In genomic region chr17:12409082-12409481, GRCh38 we compare ENCODE assay signal across 17 cellular contexts.
DNase-seq lines count a peak whose midpoint lies in the region; ATAC-seq and TF ChIP-seq lines count a peak whose summit lies in the region.
"Had no signal": no experiment of that assay in that cellular context is flagged by ENCODE, and none has a peak within 500 bp of the region (broad histone marks: within the 10 kb centered on the region; RNA-seq: fewer than 3 reads in every experiment).

No MANE protein-coding gene starts in this region.

- H2BK15ac ChIP-seq in mesenchymal stem cell (ENCODE audit: low read depth, poor library complexity, severe bottlenecking), result no peak overlapping the region

- H3K36me3 ChIP-seq in mesenchymal stem cell (ENCODE audit: control insufficient read depth in 1 of 2, insufficient read depth in 2 of 2, low read depth in 1 of 2, low read length in 2 of 2) (no peaks in the 10 kb centered on the region), smooth muscle cell (ENCODE audit: low read depth) (no peaks in the 10 kb centered on the region), spleen (no peaks in the 10 kb centered on the region)
- H3K36me3 ChIP-seq: BLaER1 treated with 17β-estradiol and CSF1 and Interleukin-3, amounts not matched to agents 10 nM and 100 nM had no signal

- H3K9me3 ChIP-seq in mesenchymal stem cell (ENCODE audit: control insufficient read depth, low read length) (no peaks in the 10 kb centered on the region), smooth muscle cell (replicated peaks; ENCODE audit: low read depth) (no peaks in the 10 kb centered on the region), spleen (no peaks in the 10 kb centered on the region)
- H3K9me3 ChIP-seq: BLaER1 treated with 17β-estradiol and CSF1 and Interleukin-3, amounts not matched to agents 10 nM and 100 nM had no signal

- no peak overlapping the region for H2BK12ac ChIP-seq in mesenchymal stem cell (ENCODE audit: low read length in 2 of 2)

- no peak for TF ChIP-seq POLR2A in spleen (IDR thresholded peaks at IDR 0.05)

- H3K4ac ChIP-seq in mesenchymal stem cell (ENCODE audit: low read depth in 1 of 2, low read length in 2 of 2), result no peak overlapping the region

- ATAC-seq in HG02981 (IDR thresholded peaks at IDR 0.05; ENCODE audit: unreplicated experiment), result no peak
- ATAC-seq: CD8-positive, alpha-beta T cell; HepG2 had no signal

- TF ChIP-seq CTCF in smooth muscle cell (IDR thresholded peaks at IDR 0.05; ENCODE audit: borderline replicate concordance, insufficient read depth, poor library complexity, severe bottlenecking), result no peak
- no peak for TF ChIP-seq CTCF in spleen (IDR thresholded peaks at IDR 0.05 in 8 of 11, conservative IDR thresholded peaks at IDR 0.05 in 3 of 11)

- H3K79me1 ChIP-seq in mesenchymal stem cell (replicated peaks; ENCODE audit: low read length, poor library complexity, severe bottlenecking), result no peaks in the 10 kb centered on the region

- WGBS in mesenchymal stem cell, result 57% methylated on average over 3 of the region's 3 CpGs
- 17% methylated on average over 3 of the region's 3 CpGs for WGBS in smooth muscle cell (ENCODE audit: low lambda C conversion rate)
- WGBS in spleen, 5 donors, result 91 to 96% (median 94%) methylated on average over 3 of the region's 3 CpGs

- no peaks in the 10 kb centered on the region for H3K79me2 ChIP-seq in smooth muscle cell (ENCODE audit: low read depth)

- DNase-seq in ELF-1 (ENCODE audit: low read depth, low spot score), result peak; percentile 17
- peak; percentile 14 for DNase-seq in ecto neural progenitor cell (ENCODE audit: low spot score)
- DNase-seq in mesenchymal stem cell, result peak; percentile 67
- DNase-seq in smooth muscle cell (lab: John Stamatoyannopoulos, UW; ENCODE audit: unreplicated experiment), result no peak
- no peak for DNase-seq in stimulated activated naive CD4-positive, alpha-beta T cell (lab: John Stamatoyannopoulos, UW)
- DNase-seq in spleen, result no peak
- DNase-seq: 8988T; CD8-positive, alpha-beta T cell; COR-L47; DMS 273 treated with DMSO at 0.1 percent for 48 hours; DMS53; DND-41; EL; H9 had no signal

- no peaks in the 10 kb centered on the region for H3F3A ChIP-seq in smooth muscle cell (ENCODE audit: low read depth)

- H3K4me1 ChIP-seq in mesenchymal stem cell (ENCODE audit: control insufficient read depth, insufficient read depth, low read depth, low read length) (peaks cover 2% of the 10 kb centered on the region), smooth muscle cell (ENCODE audit: low read depth) (peaks cover 5% of the 10 kb centered on the region), spleen (no peaks in the 10 kb centered on the region)

- H3K4me2 ChIP-seq in mesenchymal stem cell (ENCODE audit: low read length, poor library complexity, severe bottlenecking), result no peak overlapping the region
- H3K4me2 ChIP-seq in smooth muscle cell, result no peak overlapping the region
- H3K4me2 ChIP-seq: BLaER1 treated with 17β-estradiol and CSF1 and Interleukin-3, amounts not matched to agents 10 nM and 100 nM had no signal

- H4K8ac ChIP-seq in mesenchymal stem cell (ENCODE audit: low read length), result no peak overlapping the region

- no peak overlapping the region for H3K18ac ChIP-seq in mesenchymal stem cell (ENCODE audit: low read depth in 1 of 2, low read length in 2 of 2)

- H2AFZ ChIP-seq in mesenchymal stem cell (ENCODE audit: low read depth, low read length), result no peak overlapping the region
- H2AFZ ChIP-seq in smooth muscle cell (ENCODE audit: low read depth), result peak overlapping the region; percentile 58

- H3K27ac ChIP-seq in mesenchymal stem cell (ENCODE audit: low read length, poor library complexity, severe bottlenecking) (no peak overlapping the region), smooth muscle cell (ENCODE audit: low read depth) (no peak overlapping the region), spleen (no peak overlapping the region)
- H3K27ac ChIP-seq: BLaER1 treated with 17β-estradiol and CSF1 and Interleukin-3, amounts not matched to agents 10 nM and 100 nM had no signal

- no peak overlapping the region for H3K4me3 ChIP-seq in mesenchymal stem cell (ENCODE audit: insufficient read depth in 1 of 2, low read depth in 1 of 2, low read length in 2 of 2)
- H3K4me3 ChIP-seq in smooth muscle cell, result no peak overlapping the region
- no peak overlapping the region for H3K4me3 ChIP-seq in spleen
- H3K4me3 ChIP-seq: BLaER1 treated with 17β-estradiol and CSF1 and Interleukin-3, amounts not matched to agents 10 nM and 100 nM had no signal

- no peak overlapping the region for H3K14ac ChIP-seq in mesenchymal stem cell (ENCODE audit: low read length in 2 of 2)

- H2BK120ac ChIP-seq in mesenchymal stem cell (ENCODE audit: low read depth, low read length), result no peak overlapping the region

- H3K9ac ChIP-seq in mesenchymal stem cell (ENCODE audit: low read length) (no peak overlapping the region), smooth muscle cell (ENCODE audit: low read depth) (no peak overlapping the region)
- H3K9ac ChIP-seq: BLaER1 treated with 17β-estradiol and CSF1 and Interleukin-3, amounts not matched to agents 10 nM and 100 nM had no signal

- H4K91ac ChIP-seq in mesenchymal stem cell (ENCODE audit: low read length), result no peak overlapping the region

- no peak overlapping the region for H2BK5ac ChIP-seq in mesenchymal stem cell (ENCODE audit: low read depth, low read length, poor library complexity, severe bottlenecking)

- no peak overlapping the region for H3K23ac ChIP-seq in mesenchymal stem cell (ENCODE audit: low read length in 2 of 2)

- no peak overlapping the region for H2AK5ac ChIP-seq in mesenchymal stem cell (ENCODE audit: low read length, severe bottlenecking)

- intact Hi-C loops in spleen (cut with DNase I; ENCODE audit: low total_unique reads), result no loop called here

- H3K27me3 ChIP-seq in mesenchymal stem cell (ENCODE audit: control insufficient read depth in 1 of 2, insufficient read depth in 1 of 2, low read length in 2 of 2) (peaks cover 0 to 2% of the 10 kb centered on the region in 2 experiments), smooth muscle cell (ENCODE audit: low read depth) (no peaks in the 10 kb centered on the region), spleen (replicated peaks in 1 of 7) (no peaks in the 10 kb centered on the region)
- H3K27me3 ChIP-seq: BLaER1 treated with 17β-estradiol and CSF1 and Interleukin-3, amounts not matched to agents 10 nM and 100 nM had no signal

- H4K20me1 ChIP-seq in smooth muscle cell (ENCODE audit: low read depth), result no peaks in the 10 kb centered on the region
- H4K20me1 ChIP-seq: BLaER1 treated with 17β-estradiol and CSF1 and Interleukin-3, amounts not matched to agents 10 nM and 100 nM had no signal

Comparison
In these comparisons a context has a peak if more than half of its experiments do, and no peak if none do; other contexts are left out.
1. DNase-seq: peak in ELF-1 (single experiment), ecto neural progenitor cell (single experiment) and mesenchymal stem cell (single experiment); none in smooth muscle cell (single experiment), stimulated activated naive CD4-positive, alpha-beta T cell (0 of 6) and spleen (single experiment).